ENCODE assay signal across 9 cellular contexts in genomic region chr14:75002392-75003249, GRCh38. TPM values are rescaled to one million over a fixed set of nuclear protein-coding genes. Genes with fewer than 3 reads are reported as not detected.
A peak's percentile ranks its signal among the peaks of the same experiment; 100 is the strongest.
DNase-seq lines count a peak whose midpoint lies in the region; ATAC-seq, FAIRE-seq and TF ChIP-seq lines count a peak whose summit lies in the region.
"Had no signal": no experiment of that assay in that cellular context is flagged by ENCODE, and none has a peak within 500 bp of the region (broad histone marks: within the 10 kb centered on the region; RNA-seq: fewer than 3 reads in every experiment).

Gene EIF2B2 (plus strand): TSS chr14:75002921. CDS start chr14:75002991, 70 bp downstream.

- TF ChIP-seq CTCF in kidney (IDR thresholded peaks at IDR 0.05; ENCODE audit: borderline replicate concordance, extremely low read depth, insufficient read depth), result peak; percentile 6

- H3K36me3 ChIP-seq in kidney (ENCODE audit: control insufficient read depth in 1 of 2, insufficient read depth in 2 of 2, low read length in 2 of 2), result peaks cover 4 to 28% of the 10 kb centered on the region in 2 donors

- peak; percentile 98 for ATAC-seq in HG03432 (IDR thresholded peaks at IDR 0.05; ENCODE audit: unreplicated experiment)

- peak within 1 kb of the TSS; percentile 81 to 91 for H3K27ac ChIP-seq in kidney (ENCODE audit: low read depth in 2 of 2, low read length in 2 of 2)

- H3K4me3 ChIP-seq in kidney (ENCODE audit: low read length in 2 of 2), result peak within 1 kb of the TSS; percentile 82 to 96

- peak; percentile 97 for DNase-seq in AG20443 (ENCODE audit: low spot score)
- peak; percentile 96 for DNase-seq in NCI-H510A (lab: John Stamatoyannopoulos, UW)
- peak; percentile 97 for DNase-seq in activated CD4-positive, alpha-beta T cell treated with anti-CD3 and anti-CD28 coated beads for 1 hour
- peak; percentile 99 for DNase-seq in cerebellum (ENCODE audit: low spot score)
- peak; percentile 99 for DNase-seq in kidney
- peak; percentile 100 for DNase-seq in stimulated activated CD4-positive, alpha-beta T cell treated with anti-CD3 and anti-CD28 coated beads, Interleukin-15, amount 100 ng/mL, for 24 hours

- FAIRE-seq in kidney (lab: Jason Lieb, UNC), result peak; percentile 70
- FAIRE-seq: islet of Langerhans had no signal

- TF ChIP-seq POLR2A in GM19099 (IDR thresholded peaks at IDR 0.05; ENCODE audit: extremely low read depth, insufficient read length, low read depth), result peak; percentile 71

- intact Hi-C loops in kidney (cut with DNase I), result no loop called here

- peak within 1 kb of the TSS; percentile 80 to 92 for H3K9ac ChIP-seq in kidney (ENCODE audit: low read length in 2 of 2)

- H3K4me1 ChIP-seq in kidney (ENCODE audit: control insufficient read depth in 1 of 2, insufficient read depth in 1 of 2, low read depth in 1 of 2, low read length in 2 of 2), result peaks cover 10 to 15% of the 10 kb centered on the region in 2 donors

- no peaks in the 10 kb centered on the region for H3K9me3 ChIP-seq in kidney (ENCODE audit: control insufficient read depth in 1 of 2, low read length in 2 of 2)

RNA-seq across cellular contexts. Expression of gene EIF2B2, which starts in this region (rescaled TPM):
- total RNA-seq in cerebellum, result 28.0 TPM
- total RNA-seq in kidney, result 44.0 TPM
- 60.6 TPM for polyA plus RNA-seq in kidney (ENCODE audit: insufficient read depth, low read depth, low replicate concordance)

Comparison
In these comparisons a context has a peak if more than half of its experiments do, and no peak if none do; other contexts are left out.
1. Peak in every context shown above with its lines: DNase-seq, ATAC-seq, H3K4me3 ChIP-seq and H3K27ac ChIP-seq.